Comparison of ENCODE assay signal across 14 cellular contexts in the genomic region with DNA sequence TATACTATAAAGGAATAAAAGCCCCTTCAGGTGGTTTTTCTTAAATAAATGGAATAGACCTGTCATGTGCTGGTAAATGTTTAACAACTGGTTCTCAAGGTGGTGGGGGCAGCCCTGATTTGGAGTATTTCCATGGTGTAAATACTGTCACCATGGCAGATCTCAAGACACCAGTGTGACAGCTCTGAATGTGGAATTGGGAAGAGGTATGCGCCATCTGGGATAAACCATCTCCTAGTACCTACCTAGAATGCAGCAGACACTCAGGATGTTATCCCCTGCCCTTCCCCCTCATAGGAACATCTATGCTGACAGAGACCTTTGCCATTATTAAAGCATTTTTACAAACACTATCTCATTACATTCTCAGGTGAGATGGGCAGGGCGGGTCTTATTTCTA. TPM values are rescaled to one million over a fixed set of nuclear protein-coding genes. Genes with fewer than 3 reads are reported as not detected.
DNase-seq lines count a peak whose midpoint lies in the region; ATAC-seq and TF ChIP-seq lines count a peak whose summit lies in the region.
"Had no signal": no experiment of that assay in that cellular context is flagged by ENCODE, and none has a peak within 500 bp of the region (broad histone marks: within the 10 kb centered on the region; RNA-seq: fewer than 3 reads in every experiment).

No MANE protein-coding gene starts in this region.

- intact Hi-C loops in testis (cut with DNase I; ENCODE audit: low total_unique reads), result no loop called here

- TF ChIP-seq CTCF in HFFc6 (IDR thresholded peaks at IDR 0.05) (no peak), progenitor cell of endocrine pancreas (IDR thresholded peaks at IDR 0.05; ENCODE audit: unreplicated experiment) (no peak), testis (IDR thresholded peaks at IDR 0.05) (no peak)

- no peaks in the 10 kb centered on the region for H3K27me3 ChIP-seq in testis
- H3K27me3 ChIP-seq: neural progenitor cell had no signal

- H3K4me1 Mint-ChIP-seq in T-helper 1 cell treated with Interleukin-12 subunit alpha and Interleukin-12 subunit beta and Interleukin-4 antibody, amounts not matched to agents 30 μg/mL and 1 μg/mL, for 36 hours (ENCODE audit: low read depth), result peaks cover 66% of the 10 kb centered on the region
- H3K4me1 Mint-ChIP-seq in HFFc6 (ENCODE audit: low read depth) (peaks cover 49% of the 10 kb centered on the region), progenitor cell of endocrine pancreas (ENCODE audit: low read depth) (peaks cover 37% of the 10 kb centered on the region)
- H3K4me1 Mint-ChIP-seq in activated naive CD8-positive, alpha-beta T cell treated with anti-CD3 and anti-CD28 coated beads, Interleukin-2, amount 50 U/mL, for 24 hours, result peaks cover 71% of the 10 kb centered on the region

- no peak overlapping the region for H3K4me3 ChIP-seq in testis
- H3K4me3 ChIP-seq: neural progenitor cell, thoracic aorta had no signal

- peak overlapping the region; percentile 28 for H3K4me3 Mint-ChIP-seq in T-helper 1 cell treated with Interleukin-12 subunit alpha and Interleukin-12 subunit beta and Interleukin-4 antibody, amounts not matched to agents 30 μg/mL and 1 μg/mL, for 36 hours
- H3K4me3 Mint-ChIP-seq in HFFc6 (no peak overlapping the region), progenitor cell of endocrine pancreas (ENCODE audit: low read depth) (no peak overlapping the region)
- H3K4me3 Mint-ChIP-seq in activated naive CD8-positive, alpha-beta T cell treated with anti-CD3 and anti-CD28 coated beads, Interleukin-2, amount 50 U/mL, for 24 hours, result peak overlapping the region; percentile 82
- H3K4me3 Mint-ChIP-seq: brain, endodermal cell, neural progenitor cell had no signal

- H3K9me3 ChIP-seq in testis, result no peaks in the 10 kb centered on the region
- H3K9me3 ChIP-seq: thoracic aorta had no signal

- no peaks in the 10 kb centered on the region for H3K9me3 Mint-ChIP-seq in T-helper 1 cell treated with Interleukin-12 subunit alpha and Interleukin-12 subunit beta and Interleukin-4 antibody, amounts not matched to agents 30 μg/mL and 1 μg/mL, for 36 hours
- H3K9me3 Mint-ChIP-seq in HFFc6, result no peaks in the 10 kb centered on the region
- no peaks in the 10 kb centered on the region for H3K9me3 Mint-ChIP-seq in activated naive CD8-positive, alpha-beta T cell treated with anti-CD3 and anti-CD28 coated beads, Interleukin-2, amount 50 U/mL, for 24 hours
- peaks cover 11% of the 10 kb centered on the region for H3K9me3 Mint-ChIP-seq in progenitor cell of endocrine pancreas (ENCODE audit: low read depth)

- no peak overlapping the region for H3K27ac ChIP-seq in testis
- H3K27ac ChIP-seq: neural progenitor cell had no signal

- H3K4me1 ChIP-seq in testis, result peaks cover 6% of the 10 kb centered on the region

- H3K36me3 Mint-ChIP-seq in T-helper 1 cell treated with Interleukin-12 subunit alpha and Interleukin-12 subunit beta and Interleukin-4 antibody, amounts not matched to agents 30 μg/mL and 1 μg/mL, for 36 hours (ENCODE audit: low read depth), result no peaks in the 10 kb centered on the region
- H3K36me3 Mint-ChIP-seq in HFFc6 (ENCODE audit: low read depth) (no peaks in the 10 kb centered on the region), progenitor cell of endocrine pancreas (ENCODE audit: insufficient read depth) (no peaks in the 10 kb centered on the region)
- H3K36me3 Mint-ChIP-seq in activated naive CD8-positive, alpha-beta T cell treated with anti-CD3 and anti-CD28 coated beads, Interleukin-2, amount 50 U/mL, for 24 hours (ENCODE audit: low read depth), result no peaks in the 10 kb centered on the region
- H3K36me3 Mint-ChIP-seq: brain, neural progenitor cell had no signal

- no peak for ATAC-seq in activated naive CD8-positive, alpha-beta T cell treated with anti-CD3 and anti-CD28 coated beads, Interleukin-2, amount 50 U/mL, for 24 hours
- no peak for ATAC-seq in HG03571 (IDR thresholded peaks at IDR 0.05; ENCODE audit: unreplicated experiment)
- no peak for ATAC-seq in GM18520 (IDR thresholded peaks at IDR 0.05; ENCODE audit: unreplicated experiment)

- TF ChIP-seq POLR2A in testis (IDR thresholded peaks at IDR 0.05), result no peak

- H3K36me3 ChIP-seq in testis (ENCODE audit: low read depth, missing control alignments), result no peaks in the 10 kb centered on the region
- H3K36me3 ChIP-seq: neural progenitor cell, thoracic aorta had no signal

- no peaks in the 10 kb centered on the region for H3K27me3 Mint-ChIP-seq in T-helper 1 cell treated with Interleukin-12 subunit alpha and Interleukin-12 subunit beta and Interleukin-4 antibody, amounts not matched to agents 30 μg/mL and 1 μg/mL, for 36 hours (ENCODE audit: low read depth)
- H3K27me3 Mint-ChIP-seq in HFFc6 (ENCODE audit: insufficient read depth) (no peaks in the 10 kb centered on the region), progenitor cell of endocrine pancreas (no peaks in the 10 kb centered on the region)
- no peaks in the 10 kb centered on the region for H3K27me3 Mint-ChIP-seq in activated naive CD8-positive, alpha-beta T cell treated with anti-CD3 and anti-CD28 coated beads, Interleukin-2, amount 50 U/mL, for 24 hours
- H3K27me3 Mint-ChIP-seq: brain had no signal

- WGBS in testis, 2 donors, result 100% methylated on average over 2 of the region's 2 CpGs; no CpG with 5 or more reads in 1 of the 2 donors

- DNase-seq in T-helper 1 cell, result no peak
- DNase-seq in HFFc6, result no peak
- no peak for DNase-seq in activated naive CD8-positive, alpha-beta T cell treated with anti-CD3 and anti-CD28 coated beads, Interleukin-2, amount 50 U/mL, for 24 hours
- no peak for DNase-seq in progenitor cell of endocrine pancreas (ENCODE audit: low spot score, unreplicated experiment)
- no peak for DNase-seq in testis
- DNase-seq: endodermal cell had no signal

- peak overlapping the region; percentile 67 for H3K27ac Mint-ChIP-seq in T-helper 1 cell treated with Interleukin-12 subunit alpha and Interleukin-12 subunit beta and Interleukin-4 antibody, amounts not matched to agents 30 μg/mL and 1 μg/mL, for 36 hours
- H3K27ac Mint-ChIP-seq in HFFc6 (peak overlapping the region; percentile 94; the same call in 1 of the 2 replicates), progenitor cell of endocrine pancreas (peak overlapping the region; percentile 98)
- H3K27ac Mint-ChIP-seq in activated naive CD8-positive, alpha-beta T cell treated with anti-CD3 and anti-CD28 coated beads, Interleukin-2, amount 50 U/mL, for 24 hours, result peak overlapping the region; percentile 95
- H3K27ac Mint-ChIP-seq: neural progenitor cell had no signal

RNA-seq across cellular contexts. Expression of a gene that starts 26.4 kb away (rescaled TPM):
- total RNA-seq in HFFc6 (2021; fragmentation: NEBNext Ultra II Directional; extraction: Animal tissue kit (Norgen Biotek cat#: 25700)), result 1,000 to 10,000 TPM; 2,364 to 3,067 (median 2,845) TPM
- 1,699 and 1,780 TPM in 2 replicates for total RNA-seq in progenitor cell of endocrine pancreas
- total RNA-seq in testis, result 100 to 1,000 TPM; 384 to 669 TPM
- 1,448 TPM for polyA plus RNA-seq in testis (ENCODE audit: insufficient read depth, low read depth, low replicate concordance)

RNA-seq across cellular contexts. Expression of a gene that starts 42.1 kb away (rescaled TPM):
- total RNA-seq in HFFc6 (2021; fragmentation: NEBNext Ultra II Directional; extraction: Animal tissue kit (Norgen Biotek cat#: 25700)), result not detected
- total RNA-seq in progenitor cell of endocrine pancreas (not detected in 2 replicates), testis (under 1 TPM; 0.08 to 0.50 TPM)
- 1.3 TPM for polyA plus RNA-seq in testis (ENCODE audit: insufficient read depth, low read depth, low replicate concordance)
- total RNA-seq: A172, endodermal cell, M059J had no signal

Comparison
In these comparisons a context has a peak if more than half of its experiments do, and no peak if none do; other contexts are left out.
1. H3K4me3 Mint-ChIP-seq: peak in T-helper 1 cell treated with Interleukin-12 subunit alpha and Interleukin-12 subunit beta and Interleukin-4 antibody, amounts not matched to agents 30 μg/mL and 1 μg/mL, for 36 hours (single experiment) and activated naive CD8-positive, alpha-beta T cell treated with anti-CD3 and anti-CD28 coated beads, Interleukin-2, amount 50 U/mL, for 24 hours (single experiment); none in HFFc6 (single experiment) and progenitor cell of endocrine pancreas (single experiment).
2. Peak in every context shown above with its lines, with median percentiles within 50 percentile points of each other: H3K27ac Mint-ChIP-seq.